In genomic region chr19:1830568-1830967, GRCh38 we compare ENCODE assay signal across 1 cellular context.
TF ChIP-seq lines count a peak whose summit lies in the region.

No MANE protein-coding gene starts in this region.

TF ChIP-seq in K562, 482 proteins besides CTCF, POLR2A, EP300 and RAD21:
- no peak for TF ChIP-seq ZNF133 (CRISPR knock-in tag; IDR thresholded peaks at IDR 0.05)
- TF ChIP-seq ELK1 (CRISPR knock-in tag; IDR thresholded peaks at IDR 0.05), result no peak
- no peak for TF ChIP-seq ZNF253 (CRISPR knock-in tag; conservative IDR thresholded peaks at IDR 0.05)
- TF ChIP-seq, protein P1, sequence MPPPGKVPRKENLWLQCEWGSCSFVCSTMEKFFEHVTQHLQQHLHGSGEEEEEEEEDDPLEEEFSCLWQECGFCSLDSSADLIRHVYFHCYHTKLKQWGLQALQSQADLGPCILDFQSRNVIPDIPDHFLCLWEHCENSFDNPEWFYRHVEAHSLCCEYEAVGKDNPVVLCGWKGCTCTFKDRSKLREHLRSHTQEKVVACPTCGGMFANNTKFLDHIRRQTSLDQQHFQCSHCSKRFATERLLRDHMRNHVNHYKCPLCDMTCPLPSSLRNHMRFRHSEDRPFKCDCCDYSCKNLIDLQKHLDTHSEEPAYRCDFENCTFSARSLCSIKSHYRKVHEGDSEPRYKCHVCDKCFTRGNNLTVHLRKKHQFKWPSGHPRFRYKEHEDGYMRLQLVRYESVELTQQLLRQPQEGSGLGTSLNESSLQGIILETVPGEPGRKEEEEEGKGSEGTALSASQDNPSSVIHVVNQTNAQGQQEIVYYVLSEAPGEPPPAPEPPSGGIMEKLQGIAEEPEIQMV (tag; conservative IDR thresholded peaks at IDR 0.05; ENCODE audit: low read depth), result no peak
- TF ChIP-seq CEBPB (tag; IDR thresholded peaks at IDR 0.05), result peak; percentile 64
